1 cellular context compared by ENCODE assay signal in genomic region chr3:13477946-13478345, GRCh38.
TF ChIP-seq lines count a peak whose summit lies in the region.

No MANE protein-coding gene starts in this region.

TF ChIP-seq in HepG2, 621 proteins besides CTCF, POLR2A, EP300 and RAD21 (continued from another document):
- TF ChIP-seq MNT (IDR thresholded peaks at IDR 0.05) (no peak), ZFX (CRISPR knock-in tag; IDR thresholded peaks at IDR 0.05; ENCODE audit: low read depth) (peak; percentile 45), IKZF5 (CRISPR knock-in tag; IDR thresholded peaks at IDR 0.05) (0 out of 2 replicates have a peak, but pooled peaks have one; percentile 22), ZFP41 (CRISPR knock-in tag; IDR thresholded peaks at IDR 0.05; ENCODE audit: borderline replicate concordance) (no peak), HOXA3 (CRISPR knock-in tag; IDR thresholded peaks at IDR 0.05) (peak; percentile 35; the same call in 1 of the 2 replicates), ATF6 (CRISPR knock-in tag; conservative IDR thresholded peaks at IDR 0.05) (no peak), NR2F2 (IDR thresholded peaks at IDR 0.05; ENCODE audit: borderline replicate concordance, low read depth) (no peak), ZNF724P (CRISPR knock-in tag; IDR thresholded peaks at IDR 0.05; ENCODE audit: borderline replicate concordance) (no peak), ZSCAN20 (CRISPR knock-in tag; IDR thresholded peaks at IDR 0.05; ENCODE audit: borderline replicate concordance) (no peak), TIGD3 (CRISPR knock-in tag; IDR thresholded peaks at IDR 0.05; ENCODE audit: borderline replicate concordance) (no peak), TSC22D2 (CRISPR knock-in tag; IDR thresholded peaks at IDR 0.05; ENCODE audit: borderline replicate concordance) (no peak), ZNF619 (CRISPR knock-in tag; IDR thresholded peaks at IDR 0.05) (no peak), ZNF12 (CRISPR knock-in tag; IDR thresholded peaks at IDR 0.05) (peak; percentile 86), TFAP4 (IDR thresholded peaks at IDR 0.05; ENCODE audit: borderline replicate concordance, low read depth) (no peak), MEIS2 (CRISPR knock-in tag; IDR thresholded peaks at IDR 0.05) (no peak), NCOA2 (CRISPR knock-in tag; IDR thresholded peaks at IDR 0.05) (no peak), SALL1 (CRISPR knock-in tag; IDR thresholded peaks at IDR 0.05) (peak; percentile 19; the same call in 1 of the 2 replicates), ZBTB40 (IDR thresholded peaks at IDR 0.05) (no peak), ZBTB40 (CRISPR knock-in tag; IDR thresholded peaks at IDR 0.05) (no peak), KLF13 (CRISPR knock-in tag; IDR thresholded peaks at IDR 0.05) (no peak), RNF219 (CRISPR knock-in tag; IDR thresholded peaks at IDR 0.05) (no peak), DMAP1 (CRISPR knock-in tag; IDR thresholded peaks at IDR 0.05) (no peak), ZFP36L1 (CRISPR knock-in tag; IDR thresholded peaks at IDR 0.05) (0 out of 2 replicates have a peak, but pooled peaks have one; percentile 38), ZNF142 (CRISPR knock-in tag; IDR thresholded peaks at IDR 0.05) (no peak)
TF ChIP-seq in HepG2: peak in this region for 19.
